ENCODE assay signal across 17 cellular contexts in genomic region chr12:46200551-46200950, GRCh38.
A peak's percentile ranks its signal among the peaks of the same experiment; 100 is the strongest.
DNase-seq lines count a peak whose midpoint lies in the region; ATAC-seq, FAIRE-seq and TF ChIP-seq lines count a peak whose summit lies in the region.
"Had no signal": no experiment of that assay in that cellular context is flagged by ENCODE, and none has a peak within 500 bp of the region (broad histone marks: within the 10 kb centered on the region; RNA-seq: fewer than 3 reads in every experiment).

No MANE protein-coding gene starts in this region.

- no peak overlapping the region for H3K4me3 ChIP-seq in CD4-positive, CD25-positive, alpha-beta regulatory T cell (ENCODE audit: low read depth, low read length)
- no peak overlapping the region for H3K4me3 ChIP-seq in GM12878
- no peak overlapping the region for H3K4me3 ChIP-seq in gastrocnemius medialis
- H3K4me3 ChIP-seq: A549, HAP-1 had no signal

- no peak for FAIRE-seq in GM12878 (lab: Jason Lieb, UNC)
- FAIRE-seq: A549, HepG2 had no signal

- no peak overlapping the region for H2AFZ ChIP-seq in GM12878 (ENCODE audit: control insufficient read depth, low read depth, low read length)

- H3K9me3 ChIP-seq in CD4-positive, CD25-positive, alpha-beta regulatory T cell (ENCODE audit: control insufficient read depth in 2 of 2, low read length in 2 of 2): no peaks in the 10 kb centered on the region
- H3K9me3 ChIP-seq in GM12878 (replicated peaks; ENCODE audit: control insufficient read depth, insufficient read depth, low read length) (peaks cover 15% of the 10 kb centered on the region; the same call in 2 of the 3 replicates), gastrocnemius medialis (no peaks in the 10 kb centered on the region)
- H3K9me3 ChIP-seq: HAP-1 had no signal

- H3K79me2 ChIP-seq in GM12878 (ENCODE audit: control insufficient read depth, insufficient read depth, low read length): no peaks in the 10 kb centered on the region

- H3K4me2 ChIP-seq in GM12878 (ENCODE audit: control insufficient read depth, insufficient read depth): no peak overlapping the region
- H3K4me2 ChIP-seq: A549 had no signal

- POLR2A ChIA-PET in GM12878 (lab: Charles Lee): interaction anchor here (1.2 kb wide), 1 partner anchor 23 kb away, joined by 3 read pairs; no protein-coding TSS in a partner anchor

- H3K27ac Mint-ChIP-seq in activated naive CD4-positive, alpha-beta T cell treated with anti-CD3 and anti-CD28 coated beads, Interleukin-2, amount 50 U/mL, for 24 hours: peak overlapping the region; percentile 35
- H3K27ac Mint-ChIP-seq in activated naive CD4-positive, alpha-beta T cell treated with anti-CD3 and anti-CD28 coated beads, Interleukin-2, amount 10 ng/mL, durations not matched to agents 7 days and 5 days: no peak overlapping the region
- H3K27ac Mint-ChIP-seq in CD4-positive, CD25-positive, alpha-beta regulatory T cell: no peak overlapping the region
- H3K27ac Mint-ChIP-seq: CD4-positive, alpha-beta memory T cell had no signal

- SMC1A ChIA-PET in GM12878 (lab: Charles Lee; ENCODE audit: uncharacterized antibody, unreplicated experiment): interaction anchor here (0.9 to 22.6 kb wide), 7 partner anchors 8 to 46 kb away, joined by 3 to 377 read pairs (median 4); no protein-coding TSS in a partner anchor

- ATAC-seq in CD4-positive, CD25-positive, alpha-beta regulatory T cell (ENCODE audit: low read depth in 2 of 2): no peak
- ATAC-seq in GM12878: no peak
- peak; percentile 70 to 78 for ATAC-seq in gastrocnemius medialis
- no peak for ATAC-seq in SK-N-SH treated with all-trans-retinoic acid at 6 μM for 48 hours
- ATAC-seq: A549, HepG2 had no signal

- BruUV-seq in GM12878 (replicated peaks; lab: Mats Ljungman, UMichigan): no TSS peak

- peaks cover 99% of the 10 kb centered on the region for H3K36me3 ChIP-seq in CD4-positive, CD25-positive, alpha-beta regulatory T cell (ENCODE audit: control insufficient read depth, insufficient read depth, low read length)
- H3K36me3 ChIP-seq in GM12878 (ENCODE audit: control insufficient read depth in 2 of 2, insufficient read depth in 2 of 2, low read length in 1 of 2) (peaks cover 21 to 62% of the 10 kb centered on the region in 2 experiments), gastrocnemius medialis (peaks cover 0 to 69% of the 10 kb centered on the region in 2 donors)

- no peaks in the 10 kb centered on the region for H4K20me1 ChIP-seq in GM12878 (ENCODE audit: control insufficient read depth, insufficient read depth)

- CTCF ChIA-PET in activated naive CD4-positive, alpha-beta T cell treated with anti-CD3 and anti-CD28 coated beads, Interleukin-2, amount 10 ng/mL, durations not matched to agents 7 days and 5 days (lab: Charles Lee): no interaction called here
- CTCF ChIA-PET in GM12878 (lab: Yijun Ruan, JAX): interaction anchor here (0.9 to 1.6 kb wide), 3 partner anchors 17 to 38 kb away, joined by 3 read pairs; no protein-coding TSS in a partner anchor

- peaks cover 25% of the 10 kb centered on the region for H3K4me1 Mint-ChIP-seq in activated naive CD4-positive, alpha-beta T cell treated with anti-CD3 and anti-CD28 coated beads, Interleukin-2, amount 50 U/mL, for 24 hours
- H3K4me1 Mint-ChIP-seq in activated naive CD4-positive, alpha-beta T cell treated with anti-CD3 and anti-CD28 coated beads, Interleukin-2, amount 10 ng/mL, durations not matched to agents 7 days and 5 days: peaks cover 8% of the 10 kb centered on the region
- H3K4me1 Mint-ChIP-seq in CD4-positive, CD25-positive, alpha-beta regulatory T cell: peaks cover 6 to 26% (median 22%) of the 10 kb centered on the region in 4 donors

- TF ChIP-seq EP300 in GM12878 (IDR thresholded peaks at IDR 0.05; ENCODE audit: borderline replicate concordance in 1 of 2, control insufficient read depth in 1 of 2, low read depth in 2 of 2, low read length in 2 of 2): no peak

- no peaks in the 10 kb centered on the region for H3K27me3 Mint-ChIP-seq in activated naive CD4-positive, alpha-beta T cell treated with anti-CD3 and anti-CD28 coated beads, Interleukin-2, amount 50 U/mL, for 24 hours
- no peaks in the 10 kb centered on the region for H3K27me3 Mint-ChIP-seq in activated naive CD4-positive, alpha-beta T cell treated with anti-CD3 and anti-CD28 coated beads, Interleukin-2, amount 10 ng/mL, durations not matched to agents 7 days and 5 days
- H3K27me3 Mint-ChIP-seq in CD4-positive, CD25-positive, alpha-beta regulatory T cell: no peaks in the 10 kb centered on the region
- H3K27me3 Mint-ChIP-seq: CD4-positive, alpha-beta memory T cell had no signal

- no peak overlapping the region for H3K9ac ChIP-seq in GM12878 (ENCODE audit: control insufficient read depth, insufficient read depth, low read length)

- WGBS in GM12878 (ENCODE audit: insufficient coverage, insufficient replicate concordance, low lambda C conversion rate, missing lambda C conversion rate): 82% methylated on average over 3 of the region's 3 CpGs

- TF ChIP-seq POLR2A in GM12878 (IDR thresholded peaks at IDR 0.05; ENCODE audit: low read depth, low read length): no peak
- TF ChIP-seq POLR2A in gastrocnemius medialis (IDR thresholded peaks at IDR 0.05): no peak

- peaks cover 54% of the 10 kb centered on the region for H3K36me3 Mint-ChIP-seq in activated naive CD4-positive, alpha-beta T cell treated with anti-CD3 and anti-CD28 coated beads, Interleukin-2, amount 50 U/mL, for 24 hours
- peaks cover 87% of the 10 kb centered on the region for H3K36me3 Mint-ChIP-seq in activated naive CD4-positive, alpha-beta T cell treated with anti-CD3 and anti-CD28 coated beads, Interleukin-2, amount 10 ng/mL, durations not matched to agents 7 days and 5 days
- peaks cover 72% of the 10 kb centered on the region for H3K36me3 Mint-ChIP-seq in CD4-positive, CD25-positive, alpha-beta regulatory T cell

- H3K4me3 Mint-ChIP-seq in activated naive CD4-positive, alpha-beta T cell treated with anti-CD3 and anti-CD28 coated beads, Interleukin-2, amount 50 U/mL, for 24 hours: no peak overlapping the region
- H3K4me3 Mint-ChIP-seq in activated naive CD4-positive, alpha-beta T cell treated with anti-CD3 and anti-CD28 coated beads, Interleukin-2, amount 10 ng/mL, durations not matched to agents 7 days and 5 days: no peak overlapping the region
- no peak overlapping the region for H3K4me3 Mint-ChIP-seq in CD4-positive, CD25-positive, alpha-beta regulatory T cell
- H3K4me3 Mint-ChIP-seq: CD4-positive, alpha-beta memory T cell had no signal

- no peaks in the 10 kb centered on the region for H3K27me3 ChIP-seq in CD4-positive, CD25-positive, alpha-beta regulatory T cell (ENCODE audit: control insufficient read depth, insufficient read depth, low read length)
- H3K27me3 ChIP-seq in GM12878 (replicated peaks in 1 of 2; ENCODE audit: control insufficient read depth in 2 of 2, insufficient read depth in 2 of 2, low read length in 1 of 2) (no peaks in the 10 kb centered on the region), gastrocnemius medialis (no peaks in the 10 kb centered on the region)

- no peak for DNase-seq in activated naive CD4-positive, alpha-beta T cell treated with anti-CD3 and anti-CD28 coated beads, Interleukin-2, amount 10 ng/mL, durations not matched to agents 7 days and 5 days
- no peak for DNase-seq in CD4-positive, CD25-positive, alpha-beta regulatory T cell
- DNase-seq in GM12878 (ENCODE audit: low read depth, low spot score) (no peak), gastrocnemius medialis (no peak), GOT3 (lab: John Stamatoyannopoulos, UW) (no peak)
- DNase-seq: AML-193; CD4-positive, alpha-beta memory T cell; DMS153; DMS79; GDM1 had no signal

- no peaks in the 10 kb centered on the region for H3K9me3 Mint-ChIP-seq in activated naive CD4-positive, alpha-beta T cell treated with anti-CD3 and anti-CD28 coated beads, Interleukin-2, amount 50 U/mL, for 24 hours
- no peaks in the 10 kb centered on the region for H3K9me3 Mint-ChIP-seq in activated naive CD4-positive, alpha-beta T cell treated with anti-CD3 and anti-CD28 coated beads, Interleukin-2, amount 10 ng/mL, durations not matched to agents 7 days and 5 days
- no peaks in the 10 kb centered on the region for H3K9me3 Mint-ChIP-seq in CD4-positive, CD25-positive, alpha-beta regulatory T cell
- H3K9me3 Mint-ChIP-seq: CD4-positive, alpha-beta memory T cell had no signal

- in situ Hi-C loops in GM12878 (cut with MboI) (no loop called here), gastrocnemius medialis (cut with MboI; ENCODE audit: low sequenced_read_pairs in 4 of 4) (no loop called here)

- RAD21 ChIA-PET in GM12878 (lab: Charles Lee; ENCODE audit: unreplicated experiment): interaction anchor here (1.2 to 3.9 kb wide), 4 partner anchors 16 to 66 kb away, joined by 3 to 22 read pairs (median 4); no protein-coding TSS in a partner anchor

- TF ChIP-seq CTCF in GM12878 (IDR thresholded peaks at IDR 0.05 in 2 of 3, conservative IDR thresholded peaks at IDR 0.05 in 1 of 3; ENCODE audit: control insufficient read depth in 2 of 3, extremely low read depth in 1 of 3, insufficient read depth in 1 of 3, low read depth in 3 of 3, low read length in 3 of 3): no peak
- no peak for TF ChIP-seq CTCF in gastrocnemius medialis (IDR thresholded peaks at IDR 0.05 in 4 of 5, conservative IDR thresholded peaks at IDR 0.05 in 1 of 5)

- no peaks in the 10 kb centered on the region for H3K4me1 ChIP-seq in CD4-positive, CD25-positive, alpha-beta regulatory T cell (ENCODE audit: control insufficient read depth, insufficient read depth, low read length, poor library complexity, severe bottlenecking)
- H3K4me1 ChIP-seq in GM12878 (ENCODE audit: control insufficient read depth, insufficient read depth, low read length): no peaks in the 10 kb centered on the region
- peaks cover 4 to 12% of the 10 kb centered on the region in 2 donors for H3K4me1 ChIP-seq in gastrocnemius medialis
- H3K4me1 ChIP-seq: A549 had no signal

- no peak for TF ChIP-seq RAD21 in GM12878 (IDR thresholded peaks at IDR 0.05; ENCODE audit: insufficient read depth, low read depth, low read length)

- intact Hi-C loops in GM12878 (cut with micrococcal nuclease; ENCODE audit: unreplicated experiment) (no loop called here), gastrocnemius medialis (cut with DNase I; ENCODE audit: low total_unique reads) (no loop called here)

- H3K27ac ChIP-seq in CD4-positive, CD25-positive, alpha-beta regulatory T cell (ENCODE audit: insufficient read depth, low read length, poor library complexity, severe bottlenecking): peak overlapping the region; percentile 2
- no peak overlapping the region for H3K27ac ChIP-seq in GM12878 (ENCODE audit: control insufficient read depth, insufficient read depth)
- peak overlapping the region in 2 of 4 donors; percentile 1 to 3 for H3K27ac ChIP-seq in gastrocnemius medialis
- H3K27ac ChIP-seq: 22Rv1, A549, C4-2B had no signal

TF ChIP-seq in GM12878, 131 proteins besides CTCF, POLR2A, EP300 and RAD21 (continues in another document):
- TF ChIP-seq DPF2 (IDR thresholded peaks at IDR 0.05): no peak
- TF ChIP-seq MTA2 (IDR thresholded peaks at IDR 0.05; ENCODE audit: low read depth): peak; percentile 47; the same call in 1 of the 2 replicates
- TF ChIP-seq POU2F2 (IDR thresholded peaks at IDR 0.05; ENCODE audit: borderline replicate concordance, low read depth, low read length): no peak

TF ChIP-seq in SK-N-SH treated with all-trans-retinoic acid at 6 μM for 48 hours, 23 proteins besides CTCF, POLR2A, EP300 and RAD21 (continues in another document):
- TF ChIP-seq ZFP3 (CRISPR knock-in tag; IDR thresholded peaks at IDR 0.05): no peak
- TF ChIP-seq OSR1 (CRISPR knock-in tag; IDR thresholded peaks at IDR 0.05): no peak

Comparison
In these comparisons a context has a peak if more than half of its experiments do, and no peak if none do; other contexts are left out.
1. ATAC-seq: peak in gastrocnemius medialis (2 of 2); none in CD4-positive, CD25-positive, alpha-beta regulatory T cell (0 of 2), GM12878 (single experiment) and SK-N-SH treated with all-trans-retinoic acid at 6 μM for 48 hours (single experiment).